In genomic region chr9:105901514-105902109, GRCh38 we compare ENCODE assay signal across 8 cellular contexts.
DNase-seq lines count a peak whose midpoint lies in the region; ATAC-seq and TF ChIP-seq lines count a peak whose summit lies in the region.

No MANE protein-coding gene starts in this region.

- no peak overlapping the region for H3K9ac ChIP-seq in smooth muscle cell (ENCODE audit: low read depth)

- ATAC-seq in GM19455 (IDR thresholded peaks at IDR 0.05; ENCODE audit: unreplicated experiment) (peak; percentile 69), GM18873 (IDR thresholded peaks at IDR 0.05; ENCODE audit: low FRiP score, unreplicated experiment) (no peak)

- 28% methylated on average over 4 of the region's 4 CpGs for WGBS in smooth muscle cell (ENCODE audit: low lambda C conversion rate)

- peak; percentile 87 for TF ChIP-seq RAD21 in Ishikawa (IDR thresholded peaks at IDR 0.05; ENCODE audit: low read depth)

- no peak for TF ChIP-seq EP300 in Ishikawa (IDR thresholded peaks at IDR 0.05; ENCODE audit: borderline replicate concordance)

- H3K27ac ChIP-seq in right atrium auricular region (no peak overlapping the region), smooth muscle cell (ENCODE audit: low read depth) (no peak overlapping the region)

- no peak overlapping the region for H3K4me2 ChIP-seq in smooth muscle cell

- no peaks in the 10 kb centered on the region for H3K4me1 ChIP-seq in right atrium auricular region
- H3K4me1 ChIP-seq in smooth muscle cell (ENCODE audit: low read depth): no peaks in the 10 kb centered on the region

- H4K20me1 ChIP-seq in smooth muscle cell (ENCODE audit: low read depth): no peaks in the 10 kb centered on the region

- H3K79me2 ChIP-seq in smooth muscle cell (ENCODE audit: low read depth): no peaks in the 10 kb centered on the region

- no peak overlapping the region for H3K4me3 ChIP-seq in right atrium auricular region
- no peak overlapping the region for H3K4me3 ChIP-seq in smooth muscle cell

- H3K36me3 ChIP-seq in right atrium auricular region (no peaks in the 10 kb centered on the region), smooth muscle cell (ENCODE audit: low read depth) (no peaks in the 10 kb centered on the region)

- DNase-seq in DMS153 treated with DMSO at 0.1 percent for 48 hours (lab: John Stamatoyannopoulos, UW; ENCODE audit: unreplicated experiment) (peak; percentile 31), UCSD-AML1 (lab: John Stamatoyannopoulos, UW; ENCODE audit: unreplicated experiment) (peak; percentile 56), right atrium auricular region (ENCODE audit: low spot score) (no peak), smooth muscle cell (lab: John Stamatoyannopoulos, UW; ENCODE audit: unreplicated experiment) (no peak)
- DNase-seq in activated CD4-positive, alpha-beta T cell treated with anti-CD3 and anti-CD28 coated beads for 1 hour: no peak

- no peaks in the 10 kb centered on the region for H3F3A ChIP-seq in smooth muscle cell (ENCODE audit: low read depth)

- no peak overlapping the region for H2AFZ ChIP-seq in smooth muscle cell (ENCODE audit: low read depth)

- peak; percentile 45 to 83 for TF ChIP-seq CTCF in right atrium auricular region (IDR thresholded peaks at IDR 0.05)
- peak; percentile 87 for TF ChIP-seq CTCF in smooth muscle cell (IDR thresholded peaks at IDR 0.05; ENCODE audit: borderline replicate concordance, insufficient read depth, poor library complexity, severe bottlenecking)

- H3K9me3 ChIP-seq in right atrium auricular region (no peaks in the 10 kb centered on the region), smooth muscle cell (replicated peaks; ENCODE audit: low read depth) (no peaks in the 10 kb centered on the region)

- no peaks in the 10 kb centered on the region for H3K27me3 ChIP-seq in right atrium auricular region
- no peaks in the 10 kb centered on the region for H3K27me3 ChIP-seq in smooth muscle cell (ENCODE audit: low read depth)

TF ChIP-seq in Ishikawa, 13 proteins besides CTCF, POLR2A, EP300 and RAD21:
- TF ChIP-seq TAF1 (IDR thresholded peaks at IDR 0.05; ENCODE audit: low read depth): no peak
- TF ChIP-seq, protein P1, sequence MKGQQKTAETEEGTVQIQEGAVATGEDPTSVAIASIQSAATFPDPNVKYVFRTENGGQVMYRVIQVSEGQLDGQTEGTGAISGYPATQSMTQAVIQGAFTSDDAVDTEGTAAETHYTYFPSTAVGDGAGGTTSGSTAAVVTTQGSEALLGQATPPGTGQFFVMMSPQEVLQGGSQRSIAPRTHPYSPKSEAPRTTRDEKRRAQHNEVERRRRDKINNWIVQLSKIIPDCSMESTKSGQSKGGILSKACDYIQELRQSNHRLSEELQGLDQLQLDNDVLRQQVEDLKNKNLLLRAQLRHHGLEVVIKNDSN (IDR thresholded peaks at IDR 0.05): no peak
- no peak for TF ChIP-seq NFIC (IDR thresholded peaks at IDR 0.05)
- no peak for TF ChIP-seq YY1 (IDR thresholded peaks at IDR 0.05; ENCODE audit: low read depth)
- no peak for TF ChIP-seq TCF12 (IDR thresholded peaks at IDR 0.05; ENCODE audit: low read depth)
- TF ChIP-seq EGR1 (IDR thresholded peaks at IDR 0.05): no peak
- no peak for TF ChIP-seq FOXM1 (IDR thresholded peaks at IDR 0.05; ENCODE audit: borderline replicate concordance, low read depth)
- no peak for TF ChIP-seq ZBTB7A (IDR thresholded peaks at IDR 0.05; ENCODE audit: low read depth)
- TF ChIP-seq, protein P2, sequence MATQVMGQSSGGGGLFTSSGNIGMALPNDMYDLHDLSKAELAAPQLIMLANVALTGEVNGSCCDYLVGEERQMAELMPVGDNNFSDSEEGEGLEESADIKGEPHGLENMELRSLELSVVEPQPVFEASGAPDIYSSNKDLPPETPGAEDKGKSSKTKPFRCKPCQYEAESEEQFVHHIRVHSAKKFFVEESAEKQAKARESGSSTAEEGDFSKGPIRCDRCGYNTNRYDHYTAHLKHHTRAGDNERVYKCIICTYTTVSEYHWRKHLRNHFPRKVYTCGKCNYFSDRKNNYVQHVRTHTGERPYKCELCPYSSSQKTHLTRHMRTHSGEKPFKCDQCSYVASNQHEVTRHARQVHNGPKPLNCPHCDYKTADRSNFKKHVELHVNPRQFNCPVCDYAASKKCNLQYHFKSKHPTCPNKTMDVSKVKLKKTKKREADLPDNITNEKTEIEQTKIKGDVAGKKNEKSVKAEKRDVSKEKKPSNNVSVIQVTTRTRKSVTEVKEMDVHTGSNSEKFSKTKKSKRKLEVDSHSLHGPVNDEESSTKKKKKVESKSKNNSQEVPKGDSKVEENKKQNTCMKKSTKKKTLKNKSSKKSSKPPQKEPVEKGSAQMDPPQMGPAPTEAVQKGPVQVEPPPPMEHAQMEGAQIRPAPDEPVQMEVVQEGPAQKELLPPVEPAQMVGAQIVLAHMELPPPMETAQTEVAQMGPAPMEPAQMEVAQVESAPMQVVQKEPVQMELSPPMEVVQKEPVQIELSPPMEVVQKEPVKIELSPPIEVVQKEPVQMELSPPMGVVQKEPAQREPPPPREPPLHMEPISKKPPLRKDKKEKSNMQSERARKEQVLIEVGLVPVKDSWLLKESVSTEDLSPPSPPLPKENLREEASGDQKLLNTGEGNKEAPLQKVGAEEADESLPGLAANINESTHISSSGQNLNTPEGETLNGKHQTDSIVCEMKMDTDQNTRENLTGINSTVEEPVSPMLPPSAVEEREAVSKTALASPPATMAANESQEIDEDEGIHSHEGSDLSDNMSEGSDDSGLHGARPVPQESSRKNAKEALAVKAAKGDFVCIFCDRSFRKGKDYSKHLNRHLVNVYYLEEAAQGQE (IDR thresholded peaks at IDR 0.05; ENCODE audit: low read depth): no peak
- no peak for TF ChIP-seq CEBPB (IDR thresholded peaks at IDR 0.05)
- TF ChIP-seq TEAD4 (IDR thresholded peaks at IDR 0.05): no peak
- TF ChIP-seq MAX (IDR thresholded peaks at IDR 0.05): no peak
- TF ChIP-seq CREB1 (IDR thresholded peaks at IDR 0.05; ENCODE audit: low read depth): no peak

Comparison
In these comparisons a context has a peak if more than half of its experiments do, and no peak if none do; other contexts are left out.
1. DNase-seq: peak in DMS153 treated with DMSO at 0.1 percent for 48 hours (single experiment) and UCSD-AML1 (single experiment); none in right atrium auricular region (single experiment), smooth muscle cell (single experiment) and activated CD4-positive, alpha-beta T cell treated with anti-CD3 and anti-CD28 coated beads for 1 hour (single experiment).